ENCODE assay signal across 14 cellular contexts in the genomic region with DNA sequence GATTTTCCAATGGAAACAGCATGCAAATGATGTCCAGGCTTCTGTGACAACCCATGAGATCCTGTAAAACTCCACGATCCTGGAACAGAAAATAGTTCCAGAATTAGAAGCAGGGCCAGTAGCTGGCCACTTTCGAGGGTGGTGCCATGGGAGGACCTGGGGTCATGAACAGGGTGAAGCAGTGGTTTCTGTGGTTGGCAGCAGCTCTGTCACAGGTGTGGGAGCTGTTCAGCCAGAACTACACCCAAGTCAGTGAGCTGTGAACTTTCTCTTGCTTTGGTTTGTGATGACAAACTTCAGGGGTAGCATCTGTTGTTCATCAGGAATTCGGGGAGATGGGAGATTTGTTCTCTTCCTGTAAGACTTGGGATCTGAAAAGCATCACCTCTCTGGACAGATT.
DNase-seq lines count a peak whose midpoint lies in the region; ATAC-seq and TF ChIP-seq lines count a peak whose summit lies in the region.
"Had no signal": no experiment of that assay in that cellular context is flagged by ENCODE, and none has a peak within 500 bp of the region (broad histone marks: within the 10 kb centered on the region; RNA-seq: fewer than 3 reads in every experiment).

No MANE protein-coding gene starts in this region.

- no peak overlapping the region for H3K4me3 Mint-ChIP-seq in activated B cell treated with CpG ODN at 0.5 μM for 24 hours
- H3K4me3 Mint-ChIP-seq in activated T-helper 1 cell treated with anti-CD3 and anti-CD28 coated beads, Interleukin-12 subunit alpha, Interleukin-12 subunit beta, Interleukin-2, Interleukin-4 antibody, amounts not matched to agents 30 ng/mL and 10 ng/mL and 1 ng/mL, durations not matched to agents 14 hours and 24 hours and 36 hours, result no peak overlapping the region
- H3K4me3 Mint-ChIP-seq: activated naive CD8-positive, alpha-beta T cell treated with anti-CD3 and anti-CD28 coated beads for 36 hours; endodermal cell; neural crest cell had no signal

- ATAC-seq in GM18519 (IDR thresholded peaks at IDR 0.05; ENCODE audit: low FRiP score, unreplicated experiment) (peak; percentile 92), GM21526 (IDR thresholded peaks at IDR 0.05; ENCODE audit: low FRiP score, unreplicated experiment) (peak; percentile 98), HG03103 (IDR thresholded peaks at IDR 0.05; ENCODE audit: low read depth, unreplicated experiment) (peak; percentile 95), activated B cell treated with CpG ODN at 0.5 μM for 24 hours (ENCODE audit: low read depth) (peak; percentile 71)
- ATAC-seq in activated naive CD4-positive, alpha-beta T cell treated with anti-CD3 and anti-CD28 coated beads, Interleukin-2, amount 50 U/mL, for 72 hours, result no peak
- ATAC-seq: Right ventricle myocardium inferior had no signal

- intact Hi-C loops in activated B cell treated with CpG ODN at 0.5 μM for 24 hours (cut with micrococcal nuclease), result no loop called here
- intact Hi-C loops in activated T-helper 1 cell treated with anti-CD3 and anti-CD28 coated beads, Interleukin-12 subunit alpha, Interleukin-12 subunit beta, Interleukin-2, Interleukin-4 antibody, amounts not matched to agents 30 ng/mL and 10 ng/mL and 1 ng/mL, durations not matched to agents 14 hours and 24 hours and 36 hours (cut with micrococcal nuclease), result no loop called here

- peaks cover 17% of the 10 kb centered on the region for H3K4me1 Mint-ChIP-seq in activated B cell treated with CpG ODN at 0.5 μM for 24 hours
- no peaks in the 10 kb centered on the region for H3K4me1 Mint-ChIP-seq in activated T-helper 1 cell treated with anti-CD3 and anti-CD28 coated beads, Interleukin-12 subunit alpha, Interleukin-12 subunit beta, Interleukin-2, Interleukin-4 antibody, amounts not matched to agents 30 ng/mL and 10 ng/mL and 1 ng/mL, durations not matched to agents 14 hours and 24 hours and 36 hours (ENCODE audit: low read depth)
- H3K4me1 Mint-ChIP-seq: activated naive CD8-positive, alpha-beta T cell treated with anti-CD3 and anti-CD28 coated beads for 36 hours; neural crest cell had no signal

- peaks cover 14% of the 10 kb centered on the region for H3K27me3 Mint-ChIP-seq in activated B cell treated with CpG ODN at 0.5 μM for 24 hours
- no peaks in the 10 kb centered on the region for H3K27me3 Mint-ChIP-seq in activated T-helper 1 cell treated with anti-CD3 and anti-CD28 coated beads, Interleukin-12 subunit alpha, Interleukin-12 subunit beta, Interleukin-2, Interleukin-4 antibody, amounts not matched to agents 30 ng/mL and 10 ng/mL and 1 ng/mL, durations not matched to agents 14 hours and 24 hours and 36 hours (ENCODE audit: insufficient read depth)
- H3K27me3 Mint-ChIP-seq: activated naive CD8-positive, alpha-beta T cell treated with anti-CD3 and anti-CD28 coated beads for 36 hours had no signal

- no peak overlapping the region for H3K27ac Mint-ChIP-seq in activated B cell treated with CpG ODN at 0.5 μM for 24 hours
- H3K27ac Mint-ChIP-seq in activated T-helper 1 cell treated with anti-CD3 and anti-CD28 coated beads, Interleukin-12 subunit alpha, Interleukin-12 subunit beta, Interleukin-2, Interleukin-4 antibody, amounts not matched to agents 30 ng/mL and 10 ng/mL and 1 ng/mL, durations not matched to agents 14 hours and 24 hours and 36 hours, result no peak overlapping the region
- H3K27ac Mint-ChIP-seq in activated naive CD4-positive, alpha-beta T cell treated with anti-CD3 and anti-CD28 coated beads, Interleukin-2, amount 50 U/mL, for 72 hours, result no peak overlapping the region
- H3K27ac Mint-ChIP-seq: activated naive CD8-positive, alpha-beta T cell treated with anti-CD3 and anti-CD28 coated beads for 36 hours; endodermal cell had no signal

- POLR2A ChIA-PET in activated B cell treated with CpG ODN at 0.5 μM for 24 hours (lab: Charles Lee), result no interaction called here

- peaks cover 3% of the 10 kb centered on the region for H3K9me3 Mint-ChIP-seq in activated B cell treated with CpG ODN at 0.5 μM for 24 hours
- H3K9me3 Mint-ChIP-seq in activated T-helper 1 cell treated with anti-CD3 and anti-CD28 coated beads, Interleukin-12 subunit alpha, Interleukin-12 subunit beta, Interleukin-2, Interleukin-4 antibody, amounts not matched to agents 30 ng/mL and 10 ng/mL and 1 ng/mL, durations not matched to agents 14 hours and 24 hours and 36 hours, result no peaks in the 10 kb centered on the region
- H3K9me3 Mint-ChIP-seq in activated naive CD4-positive, alpha-beta T cell treated with anti-CD3 and anti-CD28 coated beads, Interleukin-2, amount 50 U/mL, for 72 hours, result peaks cover 5 to 9% of the 10 kb centered on the region in 2 donors
- H3K9me3 Mint-ChIP-seq: endodermal cell, neural crest cell had no signal

- TF ChIP-seq CTCF in activated B cell treated with CpG ODN at 0.5 μM for 24 hours (IDR thresholded peaks at IDR 0.05), result no peak

- DNase-seq in activated B cell treated with CpG ODN at 0.5 μM for 24 hours, result no peak
- DNase-seq in activated T-helper 1 cell treated with anti-CD3 and anti-CD28 coated beads, Interleukin-12 subunit alpha, Interleukin-12 subunit beta, Interleukin-2, Interleukin-4 antibody, amounts not matched to agents 30 ng/mL and 10 ng/mL and 1 ng/mL, durations not matched to agents 14 hours and 24 hours and 36 hours (ENCODE audit: low spot score), result no peak
- DNase-seq in OCI-M1 (lab: John Stamatoyannopoulos, UW), result no peak
- DNase-seq in stimulated activated CD4-positive, alpha-beta T cell treated with anti-CD3 and anti-CD28 coated beads, Interleukin-1b, Interleukin-23, amount 100 ng/mL, for 48 hours, result no peak
- DNase-seq in activated naive CD4-positive, alpha-beta T cell treated with anti-CD3 and anti-CD28 coated beads, Interleukin-2, amount 50 U/mL, for 72 hours (ENCODE audit: low spot score in 2 of 2), result no peak
- DNase-seq: activated naive CD8-positive, alpha-beta T cell treated with anti-CD3 and anti-CD28 coated beads for 36 hours; endodermal cell; NCI-H187; uterus had no signal

- CTCF ChIA-PET in activated B cell treated with CpG ODN at 0.5 μM for 24 hours (lab: Charles Lee), result no interaction called here

- H3K36me3 Mint-ChIP-seq in activated B cell treated with CpG ODN at 0.5 μM for 24 hours (ENCODE audit: low read depth), result no peaks in the 10 kb centered on the region
- no peaks in the 10 kb centered on the region for H3K36me3 Mint-ChIP-seq in activated T-helper 1 cell treated with anti-CD3 and anti-CD28 coated beads, Interleukin-12 subunit alpha, Interleukin-12 subunit beta, Interleukin-2, Interleukin-4 antibody, amounts not matched to agents 30 ng/mL and 10 ng/mL and 1 ng/mL, durations not matched to agents 14 hours and 24 hours and 36 hours (ENCODE audit: low read depth)
- peaks cover 0 to 13% of the 10 kb centered on the region in 2 donors for H3K36me3 Mint-ChIP-seq in activated naive CD4-positive, alpha-beta T cell treated with anti-CD3 and anti-CD28 coated beads, Interleukin-2, amount 50 U/mL, for 72 hours

Comparison
In these comparisons a context has a peak if more than half of its experiments do, and no peak if none do; other contexts are left out.
1. ATAC-seq: peak in GM18519 (single experiment), GM21526 (single experiment), HG03103 (single experiment) and activated B cell treated with CpG ODN at 0.5 μM for 24 hours (single experiment); none in activated naive CD4-positive, alpha-beta T cell treated with anti-CD3 and anti-CD28 coated beads, Interleukin-2, amount 50 U/mL, for 72 hours (0 of 2).